ENCODE assay signal across 30 cellular contexts in the genomic region with DNA sequence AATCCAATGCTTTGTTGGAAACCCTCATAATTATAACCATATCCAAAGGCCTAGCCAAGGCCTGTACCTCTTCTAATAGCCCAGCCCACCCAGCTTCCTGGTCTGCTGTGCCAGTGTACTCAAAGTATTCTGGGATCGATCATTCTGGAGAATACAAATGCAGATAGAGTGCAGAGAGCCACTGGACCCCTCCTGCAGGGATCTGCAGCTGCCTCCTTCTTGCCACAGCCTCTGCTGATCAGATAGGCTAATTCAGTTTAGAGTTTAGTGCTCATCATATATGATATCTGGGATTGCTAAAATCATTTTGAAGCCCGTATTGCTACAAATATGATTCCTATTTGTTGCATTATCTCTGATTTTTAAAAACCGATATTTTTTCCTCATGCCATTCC. TPM values are rescaled to one million over a fixed set of nuclear protein-coding genes. Genes with fewer than 3 reads are reported as not detected.
"Had no signal": no experiment of that assay in that cellular context is flagged by ENCODE, and none has a peak within 500 bp of the region (broad histone marks: within the 10 kb centered on the region; RNA-seq: fewer than 3 reads in every experiment).

No MANE protein-coding gene starts in this region.

- FAIRE-seq: astrocyte had no signal

- H3K4me1 ChIP-seq: Peyer's patch, SJCRH30 had no signal

- H3K27me3 ChIP-seq: Peyer's patch, SJCRH30 had no signal

- DNase-seq: activated B cell treated with CpG ODN at 0.5 μM for 24 hours; activated CD4-positive, alpha-beta T cell treated with anti-CD3 and anti-CD28 coated beads for 1 hour; activated CD4-positive, alpha-beta T cell treated with anti-CD3 and anti-CD28 coated beads, Interleukin-2, amount 10 ng/mL, durations not matched to agents 24 days and 14 days; activated CD4-positive, alpha-beta T cell treated with anti-CD3 and anti-CD28 coated beads, Interleukin-2, amount 50 U/mL, for 48 hours; activated CD8-positive, alpha-beta memory T cell treated with anti-CD3 and anti-CD28 coated beads, Interleukin-2, amount 10 ng/mL, durations not matched to agents 7 days and 5 days; activated effector memory CD4-positive, alpha-beta T cell treated with Interleukin-2 at 50 U/mL for 16 hours; activated naive CD4-positive, alpha-beta T cell treated with Interleukin-2 at 50 U/mL for 16 hours; activated naive CD8-positive, alpha-beta T cell treated with anti-CD3 and anti-CD28 coated beads, Interleukin-2, amount 50 U/mL, for 24 hours; activated T-cell treated with anti-CD3 and anti-CD28 coated beads, Interleukin-2, amount 50 U/mL, for 24 hours; amniotic stem cell; Kasumi-1; NCI-H1092; NCI-H1417 treated with DMSO at 0.1 percent for 48 hours; NCI-H1694; NCI-H2029; NCI-H345; NCI-H510A; NCI-H526 treated with DMSO at 0.1 percent for 48 hours; NCI-H82; OCI-M1; Peyer's patch; Right ventricle myocardium superior; SJCRH30; T-helper 17 cell; T-helper 9 cell had no signal

- H3K4me3 ChIP-seq: Peyer's patch, SJCRH30 had no signal

- H3K9me3 ChIP-seq: Peyer's patch, SJCRH30 had no signal

- H3K27ac ChIP-seq: Peyer's patch, RWPE1, SJCRH30 had no signal

- ATAC-seq: activated CD8-positive, alpha-beta memory T cell treated with anti-CD3 and anti-CD28 coated beads, Interleukin-2, amount 10 ng/mL, durations not matched to agents 7 days and 5 days; activated naive CD4-positive, alpha-beta T cell treated with anti-CD3 and anti-CD28 coated beads, Interleukin-2, amount 50 U/mL, for 72 hours; activated naive CD8-positive, alpha-beta T cell treated with anti-CD3 and anti-CD28 coated beads, Interleukin-2, amount 50 U/mL, for 24 hours; T-helper 17 cell had no signal

- H3K36me3 ChIP-seq: Peyer's patch, SJCRH30 had no signal

RNA-seq across cellular contexts. Expression of gene CASP5, which starts 17.5 kb away (rescaled TPM):
- total RNA-seq: activated B cell treated with CpG ODN at 0.5 μM for 24 hours; activated CD4-positive, alpha-beta T cell treated with anti-CD3 and anti-CD28 coated beads, Interleukin-2, amount 10 ng/mL, durations not matched to agents 24 days and 14 days; activated CD8-positive, alpha-beta memory T cell treated with anti-CD3 and anti-CD28 coated beads, Interleukin-2, amount 10 ng/mL, durations not matched to agents 7 days and 5 days; activated naive CD4-positive, alpha-beta T cell treated with anti-CD3 and anti-CD28 coated beads, Interleukin-2, amount 50 U/mL, for 72 hours; activated T-helper 1 cell treated with anti-CD3 and anti-CD28 coated beads, Interleukin-12 subunit alpha, Interleukin-12 subunit beta, Interleukin-2, Interleukin-4 antibody, amounts not matched to agents 30 ng/mL and 10 ng/mL and 1 ng/mL, durations not matched to agents 14 hours and 24 hours and 36 hours; astrocyte; M059J; Right ventricle myocardium superior; SJCRH30; T-helper 17 cell had no signal
